Comparison of ENCODE assay signal across 22 cellular contexts in the genomic region with DNA sequence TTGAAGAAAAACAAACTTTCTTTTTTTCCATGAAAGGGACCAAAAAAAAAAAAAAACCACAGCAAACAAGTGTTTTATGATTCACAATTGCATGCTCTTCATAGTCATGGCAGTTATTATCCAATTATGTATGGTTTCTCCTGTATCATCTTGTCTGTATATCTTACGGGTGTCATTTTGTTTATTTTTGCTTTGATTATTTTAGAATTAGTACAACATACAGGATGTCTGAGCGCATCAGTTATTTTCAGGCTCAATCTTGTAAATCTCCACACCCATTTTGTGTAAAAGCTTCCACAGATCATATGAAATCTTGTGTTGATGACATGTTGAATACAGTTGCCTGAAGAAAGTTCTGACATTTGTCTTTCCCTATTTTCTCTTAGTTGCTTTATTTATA.
DNase-seq lines count a peak whose midpoint lies in the region; TF ChIP-seq lines count a peak whose summit lies in the region.
"Had no signal": no experiment of that assay in that cellular context is flagged by ENCODE, and none has a peak within 500 bp of the region (broad histone marks: within the 10 kb centered on the region; RNA-seq: fewer than 3 reads in every experiment).

No MANE protein-coding gene starts in this region.

- no peaks in the 10 kb centered on the region for H3K36me3 ChIP-seq in CD4-positive, alpha-beta memory T cell (ENCODE audit: insufficient read depth, low read length)
- H3K36me3 ChIP-seq: BLaER1, Peyer's patch had no signal

- intact Hi-C loops in posterior cingulate gyrus (cut with DNase I): no loop called here
- intact Hi-C loops in CD4-positive, alpha-beta memory T cell (cut with micrococcal nuclease): no loop called here

- DNase-seq in ELR (ENCODE audit: low read depth): peak; percentile 44
- peak; percentile 22 for DNase-seq in M059J (ENCODE audit: low read depth)
- DNase-seq in epithelial cell of esophagus (ENCODE audit: low read depth): peak; percentile 82
- DNase-seq in stimulated activated CD4-positive, alpha-beta T cell treated with anti-CD3 and anti-CD28 coated beads, Interleukin-1b, Interleukin-23, amount 100 ng/mL, for 48 hours: no peak
- no peak for DNase-seq in posterior cingulate gyrus
- DNase-seq in CD4-positive, alpha-beta memory T cell: no peak
- no peak for DNase-seq in islet precursor cell
- DNase-seq: ACHN; CD8-positive, alpha-beta memory T cell; DMS53; EL; H9; NCI-H1092 treated with DMSO at 0.1 percent for 48 hours; NCI-H1436 treated with DMSO at 0.1 percent for 48 hours; NCI-H1930; NCI-H226; NCI-H510A treated with DMSO at 0.1 percent for 48 hours; NCI-H82; Peyer's patch had no signal

- TF ChIP-seq CTCF in epithelial cell of esophagus (IDR thresholded peaks at IDR 0.05; ENCODE audit: insufficient read depth, low read depth, low read length, missing control alignments): no peak

- no peaks in the 10 kb centered on the region for H3K4me1 ChIP-seq in CD4-positive, alpha-beta memory T cell (ENCODE audit: insufficient read depth, low read length)
- H3K4me1 ChIP-seq: BLaER1, Peyer's patch had no signal

- no peaks in the 10 kb centered on the region for H3K9me3 Mint-ChIP-seq in CD4-positive, alpha-beta memory T cell
- H3K9me3 Mint-ChIP-seq: CD8-positive, alpha-beta memory T cell; H9 had no signal

- H3K27ac ChIP-seq in CD4-positive, alpha-beta memory T cell (ENCODE audit: low read depth, low read length): no peak overlapping the region
- H3K27ac ChIP-seq: BLaER1, HL-60, Peyer's patch had no signal

- CTCF ChIA-PET in CD4-positive, alpha-beta memory T cell (lab: Charles Lee; ENCODE audit: partially characterized antibody): no interaction called here

- H3K4me1 Mint-ChIP-seq in CD4-positive, alpha-beta memory T cell: peaks cover 0 to 6% (median 2%) of the 10 kb centered on the region in 4 donors
- H3K4me1 Mint-ChIP-seq: CD8-positive, alpha-beta memory T cell had no signal

- H3K9me3 ChIP-seq in CD4-positive, alpha-beta memory T cell (ENCODE audit: control insufficient read depth in 1 of 2, low read length in 2 of 2): no peaks in the 10 kb centered on the region
- H3K9me3 ChIP-seq: BLaER1, Peyer's patch had no signal

- H3K4me3 Mint-ChIP-seq in CD4-positive, alpha-beta memory T cell: no peak overlapping the region
- H3K4me3 Mint-ChIP-seq: CD8-positive, alpha-beta memory T cell; H9 had no signal

- no peaks in the 10 kb centered on the region for H3K36me3 Mint-ChIP-seq in CD4-positive, alpha-beta memory T cell
- H3K36me3 Mint-ChIP-seq: CD8-positive, alpha-beta memory T cell had no signal

- POLR2A ChIA-PET in CD4-positive, alpha-beta memory T cell (lab: Charles Lee; ENCODE audit: partially characterized antibody): no interaction called here

- no peaks in the 10 kb centered on the region for H3K27me3 ChIP-seq in CD4-positive, alpha-beta memory T cell (ENCODE audit: insufficient read depth, low read length)
- H3K27me3 ChIP-seq: BLaER1, Peyer's patch had no signal

- peaks cover 0 to 2% of the 10 kb centered on the region in 2 donors for H3K27me3 Mint-ChIP-seq in CD4-positive, alpha-beta memory T cell

- H3K4me3 ChIP-seq in epithelial cell of esophagus (ENCODE audit: low read length): no peak overlapping the region
- no peak overlapping the region for H3K4me3 ChIP-seq in CD4-positive, alpha-beta memory T cell (ENCODE audit: low read length in 2 of 2)
- H3K4me3 ChIP-seq: BLaER1, K562, Peyer's patch had no signal

- H3K27ac Mint-ChIP-seq in CD4-positive, alpha-beta memory T cell: no peak overlapping the region
- H3K27ac Mint-ChIP-seq: CD8-positive, alpha-beta memory T cell; H9 had no signal

Comparison
In these comparisons a context has a peak if more than half of its experiments do, and no peak if none do; other contexts are left out.
1. DNase-seq: peak in ELR (single experiment), M059J (single experiment) and epithelial cell of esophagus (single experiment); none in stimulated activated CD4-positive, alpha-beta T cell treated with anti-CD3 and anti-CD28 coated beads, Interleukin-1b, Interleukin-23, amount 100 ng/mL, for 48 hours (single experiment), posterior cingulate gyrus (0 of 10), CD4-positive, alpha-beta memory T cell (0 of 5) and islet precursor cell (single experiment).